Comparison of ENCODE assay signal across 12 cellular contexts in genomic region chr19:38733241-38733492, GRCh38. TPM values are rescaled to one million over a fixed set of nuclear protein-coding genes. Genes with fewer than 3 reads are reported as not detected.
DNase-seq lines count a peak whose midpoint lies in the region; ATAC-seq and TF ChIP-seq lines count a peak whose summit lies in the region.
"Had no signal": no experiment of that assay in that cellular context is flagged by ENCODE, and none has a peak within 500 bp of the region (broad histone marks: within the 10 kb centered on the region; RNA-seq: fewer than 3 reads in every experiment).

No MANE protein-coding gene starts in this region.

- H3K4me1 Mint-ChIP-seq in neural crest cell (peaks cover 16% of the 10 kb centered on the region), nephron progenitor cell (peaks cover 18% of the 10 kb centered on the region)

- DNase-seq in left ventricle myocardium inferior = no peak
- DNase-seq in Right ventricle myocardium inferior (ENCODE audit: missing footprints) = no peak
- DNase-seq in colonic mucosa = peak; percentile 31
- DNase-seq in neural crest cell (ENCODE audit: low read depth, low spot score) = no peak
- DNase-seq in NCI-H446 (lab: John Stamatoyannopoulos, UW) = no peak
- DNase-seq in COR-L47 (lab: John Stamatoyannopoulos, UW) = no peak
- DNase-seq in HAP-1 (ENCODE audit: low spot score in 2 of 2) = no peak
- DNase-seq in nephron progenitor cell = no peak
- DNase-seq: NCI-H1436, retina had no signal

- H3K36me3 ChIP-seq in left ventricle myocardium inferior (peaks cover 36% of the 10 kb centered on the region), colonic mucosa (peaks cover 3% of the 10 kb centered on the region), HAP-1 (replicated peaks) (peaks cover 12% of the 10 kb centered on the region)

- H3K4me3 Mint-ChIP-seq in neural crest cell (peak overlapping the region; percentile 27), nephron progenitor cell (no peak overlapping the region)

- peak overlapping the region in 1 of 2 donors; percentile 90 for H3K9ac ChIP-seq in colonic mucosa (ENCODE audit: low read depth in 2 of 2, low read length in 2 of 2)

- no peak for ATAC-seq in Right ventricle myocardium inferior

- intact Hi-C loops in left ventricle myocardium inferior (cut with micrococcal nuclease) (no loop called here), Right ventricle myocardium inferior (cut with DNase I) (loop anchor here (2.0 to 5.0 kb wide), 2 partner anchors 36 to 99 kb away; partner anchors contain the start of gene ECH1), colonic mucosa (cut with DNase I) (loop anchor here (2.0 kb wide), 1 partner anchor 96 kb away; no protein-coding TSS in a partner anchor)

- no peak overlapping the region for H3K4me3 ChIP-seq in left ventricle myocardium inferior
- no peak overlapping the region for H3K4me3 ChIP-seq in colonic mucosa
- no peak overlapping the region for H3K4me3 ChIP-seq in HAP-1
- H3K4me3 ChIP-seq: lung had no signal

- H3K4me1 ChIP-seq in left ventricle myocardium inferior = peaks cover 70% of the 10 kb centered on the region
- H3K4me1 ChIP-seq in colonic mucosa = no peaks in the 10 kb centered on the region
- H3K4me1 ChIP-seq in HAP-1 = no peaks in the 10 kb centered on the region

- H3K27ac ChIP-seq in left ventricle myocardium inferior (replicated peaks) (peak overlapping the region; percentile 57), colonic mucosa (peak overlapping the region; percentile 82)

- H3K36me3 Mint-ChIP-seq in neural crest cell (ENCODE audit: low read depth) (peaks cover 7% of the 10 kb centered on the region), nephron progenitor cell (ENCODE audit: low read depth) (peaks cover 20% of the 10 kb centered on the region)

- no peak for TF ChIP-seq CTCF in left ventricle myocardium inferior (IDR thresholded peaks at IDR 0.05; ENCODE audit: borderline replicate concordance)
- no peak for TF ChIP-seq CTCF in colonic mucosa (IDR thresholded peaks at IDR 0.05)
- TF ChIP-seq CTCF in neural crest cell (conservative IDR thresholded peaks at IDR 0.05) = no peak
- no peak for TF ChIP-seq CTCF in nephron progenitor cell (IDR thresholded peaks at IDR 0.05)

- peaks cover 29% of the 10 kb centered on the region for H3K27me3 Mint-ChIP-seq in neural crest cell (ENCODE audit: low read depth)
- H3K27me3 Mint-ChIP-seq in nephron progenitor cell (ENCODE audit: low read depth, poor library complexity) = peaks cover 17% of the 10 kb centered on the region

- H3K9me3 ChIP-seq in left ventricle myocardium inferior (replicated peaks) (no peaks in the 10 kb centered on the region), colonic mucosa (no peaks in the 10 kb centered on the region), HAP-1 (no peaks in the 10 kb centered on the region)

- H3K27ac Mint-ChIP-seq in neural crest cell (ENCODE audit: unreplicated experiment) (no peak overlapping the region), nephron progenitor cell (no peak overlapping the region)

- in situ Hi-C loops in HAP-1 (cut with MboI; ENCODE audit: low sequenced_read_pairs) = no loop called here

- H3K9me3 Mint-ChIP-seq in neural crest cell (no peaks in the 10 kb centered on the region), nephron progenitor cell (no peaks in the 10 kb centered on the region)

- H3K27me3 ChIP-seq in left ventricle myocardium inferior (ENCODE audit: low read depth) = no peaks in the 10 kb centered on the region
- no peaks in the 10 kb centered on the region for H3K27me3 ChIP-seq in colonic mucosa
- no peaks in the 10 kb centered on the region for H3K27me3 ChIP-seq in HAP-1 (ENCODE audit: low read depth)

RNA-seq across cellular contexts. Expression of gene CAPN12, which starts 11.1 kb away (rescaled TPM):
- total RNA-seq in left ventricle myocardium inferior (0.22 TPM), Right ventricle myocardium inferior (not detected), colonic mucosa (1 to 10 TPM; 5.2 to 5.7 TPM), neural crest cell (not detected in 2 replicates)

RNA-seq across cellular contexts. Expression of gene LGALS7, which starts 40.1 kb away (rescaled TPM):
- not detected for total RNA-seq in left ventricle myocardium inferior
- total RNA-seq in Right ventricle myocardium inferior = not detected
- total RNA-seq in colonic mucosa = not detected
- not detected in 2 replicates for total RNA-seq in neural crest cell
- total RNA-seq: fibroblast of villous mesenchyme had no signal

RNA-seq across cellular contexts. Expression of gene LGALS7B, which starts 55.8 kb away (rescaled TPM):
- total RNA-seq in left ventricle myocardium inferior = not detected
- not detected for total RNA-seq in Right ventricle myocardium inferior
- not detected for total RNA-seq in colonic mucosa
- not detected in 2 replicates for total RNA-seq in neural crest cell
- total RNA-seq: fibroblast of villous mesenchyme had no signal
